ENCODE assay signal across 1 cellular context in genomic region chr21:19853709-19854575, GRCh38.
TF ChIP-seq lines count a peak whose summit lies in the region.

No MANE protein-coding gene starts in this region.

TF ChIP-seq in GM23338, 12 proteins besides CTCF, POLR2A, EP300 and RAD21 (continued from another document):
- TF ChIP-seq ZNF462 (CRISPR knock-in tag; IDR thresholded peaks at IDR 0.05) (no peak), NANOG (IDR thresholded peaks at IDR 0.05; ENCODE audit: borderline replicate concordance) (no peak), ZNF114 (CRISPR knock-in tag; IDR thresholded peaks at IDR 0.05) (no peak), EZH2 (IDR thresholded peaks at IDR 0.05; ENCODE audit: low read depth, unreplicated experiment) (no peak), REST (IDR thresholded peaks at IDR 0.05; ENCODE audit: unreplicated experiment) (no peak), POLR2AphosphoS5 (IDR thresholded peaks at IDR 0.05; ENCODE audit: low read depth) (no peak), EZH2phosphoT487 (IDR thresholded peaks at IDR 0.05; ENCODE audit: unreplicated experiment) (no peak), STAT1 (IDR thresholded peaks at IDR 0.05; ENCODE audit: unreplicated experiment) (no peak)
